23 cellular contexts compared by ENCODE assay signal in genomic region chr9:25827626-25828025, GRCh38.
"Had no signal": no experiment of that assay in that cellular context is flagged by ENCODE, and none has a peak within 500 bp of the region (broad histone marks: within the 10 kb centered on the region; RNA-seq: fewer than 3 reads in every experiment).

No MANE protein-coding gene starts in this region.

- DNase-seq: stimulated activated CD4-positive, alpha-beta T cell treated with anti-CD3 and anti-CD28 coated beads, Interleukin-2, amount 100 ng/mL, for 24 hours; stimulated activated CD4-positive, alpha-beta T cell treated with anti-CD3 and anti-CD28 coated beads, Interleukin-2, amount 100 ng/mL, for 48 hours; stimulated activated CD4-positive, alpha-beta T cell treated with anti-CD3 and anti-CD28 coated beads, Interleukin-4, amount 100 ng/mL, for 1 hour; stimulated activated CD4-positive, alpha-beta T cell treated with anti-CD3 and anti-CD28 coated beads, Interleukin-4, amount 100 ng/mL, for 24 hours; stimulated activated CD4-positive, alpha-beta T cell treated with anti-CD3 and anti-CD28 coated beads, Interleukin-4, amount 100 ng/mL, for 4 hours; stimulated activated CD8-positive, alpha-beta memory T cell treated with anti-CD3 and anti-CD28 coated beads, Interleukin-4, amount 100 ng/mL, for 48 hours; stimulated activated naive B cell treated with anti-CD40 and anti-IgM and Interleukin-4, amounts not matched to agents 10 μg/mL and 1 μg/mL and 100 μg/mL, for 72 hours; stimulated activated naive CD4-positive, alpha-beta T cell; stimulated activated naive CD8-positive, alpha-beta T cell treated with anti-CD3 and anti-CD28 coated beads, Interleukin-15, amount 100 ng/mL, for 72 hours; stimulated activated naive CD8-positive, alpha-beta T cell treated with anti-CD3 and anti-CD28 coated beads, Interleukin-15, Interleukin-2, amounts not matched to agents 100 U/mL and 50 U/mL, for 24 hours; stomach; substantia nigra; testis; thyroid gland; tibial artery; transverse colon; upper lobe of left lung; upper lobe of right lung; uterus had no signal

- H3K27me3 ChIP-seq: stomach, suprapubic skin, testis, thyroid gland, tibial artery, tibial nerve, transverse colon, upper lobe of left lung, upper lobe of right lung, uterus, vagina had no signal

- H3K9me3 ChIP-seq: suprapubic skin, testis, thyroid gland, upper lobe of right lung, uterus, vagina had no signal

- H3K27ac ChIP-seq: stomach, suprapubic skin, testis, thoracic aorta, thyroid gland, tibial artery, tibial nerve, transverse colon, upper lobe of left lung, upper lobe of right lung, uterus, vagina had no signal

- H3K36me3 ChIP-seq: stomach, suprapubic skin, thoracic aorta, thyroid gland, tibial artery, tibial nerve, transverse colon, upper lobe of left lung, upper lobe of right lung, uterus, vagina had no signal

- H3K4me1 ChIP-seq: stomach, suprapubic skin, testis, thyroid gland, tibial artery, tibial nerve, transverse colon, upper lobe of left lung, upper lobe of right lung, uterus, vagina had no signal

- H3K4me3 ChIP-seq: stomach, suprapubic skin, testis, thoracic aorta, thyroid gland, tibial artery, tibial nerve, transverse colon, upper lobe of left lung, upper lobe of right lung, uterus, vagina had no signal
